In the genomic region with DNA sequence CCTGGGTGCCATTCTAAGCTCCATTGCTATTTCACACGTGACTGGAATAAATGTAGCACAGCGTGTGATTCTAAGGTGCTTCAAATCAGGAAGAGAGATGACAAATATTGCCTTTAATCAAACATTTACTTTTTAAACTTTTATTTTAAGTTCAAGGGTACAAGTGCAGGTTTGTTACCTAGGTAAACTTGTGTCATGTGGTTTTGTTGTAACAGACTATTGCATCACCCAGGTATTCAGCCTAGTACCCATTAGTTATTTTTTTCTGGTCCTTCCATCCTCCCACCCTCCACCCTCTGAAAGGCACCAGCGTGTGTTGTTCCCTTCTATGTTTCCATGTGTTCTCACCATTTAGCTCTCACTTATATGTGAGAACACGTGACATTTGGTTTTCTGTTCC, we compare ENCODE assay signal across 1 cellular context.
A peak's percentile ranks its signal among the peaks of the same experiment; 100 is the strongest.
TF ChIP-seq lines count a peak whose summit lies in the region.

No MANE protein-coding gene starts in this region.

TF ChIP-seq in HepG2, 621 proteins besides CTCF, POLR2A, EP300 and RAD21 (continued from another document and continues in another):
- TF ChIP-seq, protein P1, sequence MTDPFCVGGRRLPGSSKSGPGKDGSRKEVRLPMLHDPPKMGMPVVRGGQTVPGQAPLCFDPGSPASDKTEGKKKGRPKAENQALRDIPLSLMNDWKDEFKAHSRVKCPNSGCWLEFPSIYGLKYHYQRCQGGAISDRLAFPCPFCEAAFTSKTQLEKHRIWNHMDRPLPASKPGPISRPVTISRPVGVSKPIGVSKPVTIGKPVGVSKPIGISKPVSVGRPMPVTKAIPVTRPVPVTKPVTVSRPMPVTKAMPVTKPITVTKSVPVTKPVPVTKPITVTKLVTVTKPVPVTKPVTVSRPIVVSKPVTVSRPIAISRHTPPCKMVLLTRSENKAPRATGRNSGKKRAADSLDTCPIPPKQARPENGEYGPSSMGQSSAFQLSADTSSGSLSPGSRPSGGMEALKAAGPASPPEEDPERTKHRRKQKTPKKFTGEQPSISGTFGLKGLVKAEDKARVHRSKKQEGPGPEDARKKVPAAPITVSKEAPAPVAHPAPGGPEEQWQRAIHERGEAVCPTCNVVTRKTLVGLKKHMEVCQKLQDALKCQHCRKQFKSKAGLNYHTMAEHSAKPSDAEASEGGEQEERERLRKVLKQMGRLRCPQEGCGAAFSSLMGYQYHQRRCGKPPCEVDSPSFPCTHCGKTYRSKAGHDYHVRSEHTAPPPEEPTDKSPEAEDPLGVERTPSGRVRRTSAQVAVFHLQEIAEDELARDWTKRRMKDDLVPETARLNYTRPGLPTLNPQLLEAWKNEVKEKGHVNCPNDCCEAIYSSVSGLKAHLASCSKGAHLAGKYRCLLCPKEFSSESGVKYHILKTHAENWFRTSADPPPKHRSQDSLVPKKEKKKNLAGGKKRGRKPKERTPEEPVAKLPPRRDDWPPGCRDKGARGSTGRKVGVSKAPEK (CRISPR knock-in tag; IDR thresholded peaks at IDR 0.05; ENCODE audit: borderline replicate concordance) = no peak
- TF ChIP-seq TBX2 (CRISPR knock-in tag; IDR thresholded peaks at IDR 0.05; ENCODE audit: borderline replicate concordance) = no peak
- TF ChIP-seq, protein P2, sequence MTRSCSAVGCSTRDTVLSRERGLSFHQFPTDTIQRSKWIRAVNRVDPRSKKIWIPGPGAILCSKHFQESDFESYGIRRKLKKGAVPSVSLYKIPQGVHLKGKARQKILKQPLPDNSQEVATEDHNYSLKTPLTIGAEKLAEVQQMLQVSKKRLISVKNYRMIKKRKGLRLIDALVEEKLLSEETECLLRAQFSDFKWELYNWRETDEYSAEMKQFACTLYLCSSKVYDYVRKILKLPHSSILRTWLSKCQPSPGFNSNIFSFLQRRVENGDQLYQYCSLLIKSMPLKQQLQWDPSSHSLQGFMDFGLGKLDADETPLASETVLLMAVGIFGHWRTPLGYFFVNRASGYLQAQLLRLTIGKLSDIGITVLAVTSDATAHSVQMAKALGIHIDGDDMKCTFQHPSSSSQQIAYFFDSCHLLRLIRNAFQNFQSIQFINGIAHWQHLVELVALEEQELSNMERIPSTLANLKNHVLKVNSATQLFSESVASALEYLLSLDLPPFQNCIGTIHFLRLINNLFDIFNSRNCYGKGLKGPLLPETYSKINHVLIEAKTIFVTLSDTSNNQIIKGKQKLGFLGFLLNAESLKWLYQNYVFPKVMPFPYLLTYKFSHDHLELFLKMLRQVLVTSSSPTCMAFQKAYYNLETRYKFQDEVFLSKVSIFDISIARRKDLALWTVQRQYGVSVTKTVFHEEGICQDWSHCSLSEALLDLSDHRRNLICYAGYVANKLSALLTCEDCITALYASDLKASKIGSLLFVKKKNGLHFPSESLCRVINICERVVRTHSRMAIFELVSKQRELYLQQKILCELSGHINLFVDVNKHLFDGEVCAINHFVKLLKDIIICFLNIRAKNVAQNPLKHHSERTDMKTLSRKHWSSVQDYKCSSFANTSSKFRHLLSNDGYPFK (CRISPR knock-in tag; IDR thresholded peaks at IDR 0.05; ENCODE audit: borderline replicate concordance) = no peak
- TF ChIP-seq ATM (IDR thresholded peaks at IDR 0.05; ENCODE audit: borderline replicate concordance) = no peak
- TF ChIP-seq, protein P3, sequence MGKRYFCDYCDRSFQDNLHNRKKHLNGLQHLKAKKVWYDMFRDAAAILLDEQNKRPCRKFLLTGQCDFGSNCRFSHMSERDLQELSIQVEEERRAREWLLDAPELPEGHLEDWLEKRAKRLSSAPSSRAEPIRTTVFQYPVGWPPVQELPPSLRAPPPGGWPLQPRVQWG (CRISPR knock-in tag; IDR thresholded peaks at IDR 0.05; ENCODE audit: borderline replicate concordance, low read depth) = no peak
- no peak for TF ChIP-seq NRL (CRISPR knock-in tag; IDR thresholded peaks at IDR 0.05; ENCODE audit: borderline replicate concordance)
- no peak for TF ChIP-seq PPARG (CRISPR knock-in tag; conservative IDR thresholded peaks at IDR 0.05)
- TF ChIP-seq HDAC1 (CRISPR knock-in tag; IDR thresholded peaks at IDR 0.05) = 0 out of 2 replicates have a peak, but pooled peaks have one; percentile 22
- TF ChIP-seq GABPA (IDR thresholded peaks at IDR 0.05; ENCODE audit: low read depth, low read length) = no peak
- no peak for TF ChIP-seq GABPA (CRISPR knock-in tag; IDR thresholded peaks at IDR 0.05; ENCODE audit: low read depth)
- TF ChIP-seq SOX6 (IDR thresholded peaks at IDR 0.05) = no peak
- no peak for TF ChIP-seq SOX6 (CRISPR knock-in tag; IDR thresholded peaks at IDR 0.05)
- TF ChIP-seq, protein P4, sequence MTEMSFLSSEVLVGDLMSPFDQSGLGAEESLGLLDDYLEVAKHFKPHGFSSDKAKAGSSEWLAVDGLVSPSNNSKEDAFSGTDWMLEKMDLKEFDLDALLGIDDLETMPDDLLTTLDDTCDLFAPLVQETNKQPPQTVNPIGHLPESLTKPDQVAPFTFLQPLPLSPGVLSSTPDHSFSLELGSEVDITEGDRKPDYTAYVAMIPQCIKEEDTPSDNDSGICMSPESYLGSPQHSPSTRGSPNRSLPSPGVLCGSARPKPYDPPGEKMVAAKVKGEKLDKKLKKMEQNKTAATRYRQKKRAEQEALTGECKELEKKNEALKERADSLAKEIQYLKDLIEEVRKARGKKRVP (CRISPR knock-in tag; IDR thresholded peaks at IDR 0.05) = peak in 1 of 2 experiments; percentile 87; a peak in 2 of 4 replicates
- 0 out of 2 replicates have a peak, but pooled peaks have one; percentile 10 for TF ChIP-seq ELF3 (CRISPR knock-in tag; IDR thresholded peaks at IDR 0.05)
- no peak for TF ChIP-seq ZNF547 (CRISPR knock-in tag; IDR thresholded peaks at IDR 0.05)
- TF ChIP-seq CCAR2 (optimal IDR thresholded peaks at IDR 0.05; ENCODE audit: low read depth, low read length) = no peak
- no peak for TF ChIP-seq SIX4 (CRISPR knock-in tag; IDR thresholded peaks at IDR 0.05)
- TF ChIP-seq, protein P5, sequence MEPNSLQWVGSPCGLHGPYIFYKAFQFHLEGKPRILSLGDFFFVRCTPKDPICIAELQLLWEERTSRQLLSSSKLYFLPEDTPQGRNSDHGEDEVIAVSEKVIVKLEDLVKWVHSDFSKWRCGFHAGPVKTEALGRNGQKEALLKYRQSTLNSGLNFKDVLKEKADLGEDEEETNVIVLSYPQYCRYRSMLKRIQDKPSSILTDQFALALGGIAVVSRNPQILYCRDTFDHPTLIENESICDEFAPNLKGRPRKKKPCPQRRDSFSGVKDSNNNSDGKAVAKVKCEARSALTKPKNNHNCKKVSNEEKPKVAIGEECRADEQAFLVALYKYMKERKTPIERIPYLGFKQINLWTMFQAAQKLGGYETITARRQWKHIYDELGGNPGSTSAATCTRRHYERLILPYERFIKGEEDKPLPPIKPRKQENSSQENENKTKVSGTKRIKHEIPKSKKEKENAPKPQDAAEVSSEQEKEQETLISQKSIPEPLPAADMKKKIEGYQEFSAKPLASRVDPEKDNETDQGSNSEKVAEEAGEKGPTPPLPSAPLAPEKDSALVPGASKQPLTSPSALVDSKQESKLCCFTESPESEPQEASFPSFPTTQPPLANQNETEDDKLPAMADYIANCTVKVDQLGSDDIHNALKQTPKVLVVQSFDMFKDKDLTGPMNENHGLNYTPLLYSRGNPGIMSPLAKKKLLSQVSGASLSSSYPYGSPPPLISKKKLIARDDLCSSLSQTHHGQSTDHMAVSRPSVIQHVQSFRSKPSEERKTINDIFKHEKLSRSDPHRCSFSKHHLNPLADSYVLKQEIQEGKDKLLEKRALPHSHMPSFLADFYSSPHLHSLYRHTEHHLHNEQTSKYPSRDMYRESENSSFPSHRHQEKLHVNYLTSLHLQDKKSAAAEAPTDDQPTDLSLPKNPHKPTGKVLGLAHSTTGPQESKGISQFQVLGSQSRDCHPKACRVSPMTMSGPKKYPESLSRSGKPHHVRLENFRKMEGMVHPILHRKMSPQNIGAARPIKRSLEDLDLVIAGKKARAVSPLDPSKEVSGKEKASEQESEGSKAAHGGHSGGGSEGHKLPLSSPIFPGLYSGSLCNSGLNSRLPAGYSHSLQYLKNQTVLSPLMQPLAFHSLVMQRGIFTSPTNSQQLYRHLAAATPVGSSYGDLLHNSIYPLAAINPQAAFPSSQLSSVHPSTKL (CRISPR knock-in tag; IDR thresholded peaks at IDR 0.05) = peak; percentile 52; the same call in 1 of the 2 replicates
- no peak for TF ChIP-seq ZNF451 (CRISPR knock-in tag; IDR thresholded peaks at IDR 0.05)
- peak; percentile 74; the same call in 1 of the 2 replicates for TF ChIP-seq CEBPB (IDR thresholded peaks at IDR 0.05; ENCODE audit: borderline replicate concordance, low read depth, low read length)
- TF ChIP-seq ZNF468 (CRISPR knock-in tag; IDR thresholded peaks at IDR 0.05) = no peak
- TF ChIP-seq PLRG1 (conservative IDR thresholded peaks at IDR 0.05) = no peak
- TF ChIP-seq ZNF891 (CRISPR knock-in tag; IDR thresholded peaks at IDR 0.05) = no peak
- TF ChIP-seq SMC3 (IDR thresholded peaks at IDR 0.05; ENCODE audit: low read length) = no peak
- TF ChIP-seq, protein P6, sequence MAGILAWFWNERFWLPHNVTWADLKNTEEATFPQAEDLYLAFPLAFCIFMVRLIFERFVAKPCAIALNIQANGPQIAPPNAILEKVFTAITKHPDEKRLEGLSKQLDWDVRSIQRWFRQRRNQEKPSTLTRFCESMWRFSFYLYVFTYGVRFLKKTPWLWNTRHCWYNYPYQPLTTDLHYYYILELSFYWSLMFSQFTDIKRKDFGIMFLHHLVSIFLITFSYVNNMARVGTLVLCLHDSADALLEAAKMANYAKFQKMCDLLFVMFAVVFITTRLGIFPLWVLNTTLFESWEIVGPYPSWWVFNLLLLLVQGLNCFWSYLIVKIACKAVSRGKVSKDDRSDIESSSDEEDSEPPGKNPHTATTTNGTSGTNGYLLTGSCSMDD (CRISPR knock-in tag; IDR thresholded peaks at IDR 0.05) = no peak
- TF ChIP-seq, protein P7, sequence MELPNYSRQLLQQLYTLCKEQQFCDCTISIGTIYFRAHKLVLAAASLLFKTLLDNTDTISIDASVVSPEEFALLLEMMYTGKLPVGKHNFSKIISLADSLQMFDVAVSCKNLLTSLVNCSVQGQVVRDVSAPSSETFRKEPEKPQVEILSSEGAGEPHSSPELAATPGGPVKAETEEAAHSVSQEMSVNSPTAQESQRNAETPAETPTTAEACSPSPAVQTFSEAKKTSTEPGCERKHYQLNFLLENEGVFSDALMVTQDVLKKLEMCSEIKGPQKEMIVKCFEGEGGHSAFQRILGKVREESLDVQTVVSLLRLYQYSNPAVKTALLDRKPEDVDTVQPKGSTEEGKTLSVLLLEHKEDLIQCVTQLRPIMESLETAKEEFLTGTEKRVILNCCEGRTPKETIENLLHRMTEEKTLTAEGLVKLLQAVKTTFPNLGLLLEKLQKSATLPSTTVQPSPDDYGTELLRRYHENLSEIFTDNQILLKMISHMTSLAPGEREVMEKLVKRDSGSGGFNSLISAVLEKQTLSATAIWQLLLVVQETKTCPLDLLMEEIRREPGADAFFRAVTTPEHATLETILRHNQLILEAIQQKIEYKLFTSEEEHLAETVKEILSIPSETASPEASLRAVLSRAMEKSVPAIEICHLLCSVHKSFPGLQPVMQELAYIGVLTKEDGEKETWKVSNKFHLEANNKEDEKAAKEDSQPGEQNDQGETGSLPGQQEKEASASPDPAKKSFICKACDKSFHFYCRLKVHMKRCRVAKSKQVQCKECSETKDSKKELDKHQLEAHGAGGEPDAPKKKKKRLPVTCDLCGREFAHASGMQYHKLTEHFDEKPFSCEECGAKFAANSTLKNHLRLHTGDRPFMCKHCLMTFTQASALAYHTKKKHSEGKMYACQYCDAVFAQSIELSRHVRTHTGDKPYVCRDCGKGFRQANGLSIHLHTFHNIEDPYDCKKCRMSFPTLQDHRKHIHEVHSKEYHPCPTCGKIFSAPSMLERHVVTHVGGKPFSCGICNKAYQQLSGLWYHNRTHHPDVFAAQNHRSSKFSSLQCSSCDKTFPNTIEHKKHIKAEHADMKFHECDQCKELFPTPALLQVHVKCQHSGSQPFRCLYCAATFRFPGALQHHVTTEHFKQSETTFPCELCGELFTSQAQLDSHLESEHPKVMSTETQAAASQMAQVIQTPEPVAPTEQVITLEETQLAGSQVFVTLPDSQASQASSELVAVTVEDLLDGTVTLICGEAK (IDR thresholded peaks at IDR 0.05) = no peak
- TF ChIP-seq, protein P7 (CRISPR knock-in tag; IDR thresholded peaks at IDR 0.05) = no peak
- no peak for TF ChIP-seq EED (CRISPR knock-in tag; IDR thresholded peaks at IDR 0.05)
- no peak for TF ChIP-seq DPF2 (CRISPR knock-in tag; IDR thresholded peaks at IDR 0.05; ENCODE audit: borderline replicate concordance, low read depth)
- no peak for TF ChIP-seq MIER3 (CRISPR knock-in tag; IDR thresholded peaks at IDR 0.05; ENCODE audit: borderline replicate concordance)
- TF ChIP-seq CBX2 (IDR thresholded peaks at IDR 0.05; ENCODE audit: low read depth, low read length) = no peak
- no peak for TF ChIP-seq CBX2 (CRISPR knock-in tag; IDR thresholded peaks at IDR 0.05; ENCODE audit: low read depth)
- TF ChIP-seq, protein P8, sequence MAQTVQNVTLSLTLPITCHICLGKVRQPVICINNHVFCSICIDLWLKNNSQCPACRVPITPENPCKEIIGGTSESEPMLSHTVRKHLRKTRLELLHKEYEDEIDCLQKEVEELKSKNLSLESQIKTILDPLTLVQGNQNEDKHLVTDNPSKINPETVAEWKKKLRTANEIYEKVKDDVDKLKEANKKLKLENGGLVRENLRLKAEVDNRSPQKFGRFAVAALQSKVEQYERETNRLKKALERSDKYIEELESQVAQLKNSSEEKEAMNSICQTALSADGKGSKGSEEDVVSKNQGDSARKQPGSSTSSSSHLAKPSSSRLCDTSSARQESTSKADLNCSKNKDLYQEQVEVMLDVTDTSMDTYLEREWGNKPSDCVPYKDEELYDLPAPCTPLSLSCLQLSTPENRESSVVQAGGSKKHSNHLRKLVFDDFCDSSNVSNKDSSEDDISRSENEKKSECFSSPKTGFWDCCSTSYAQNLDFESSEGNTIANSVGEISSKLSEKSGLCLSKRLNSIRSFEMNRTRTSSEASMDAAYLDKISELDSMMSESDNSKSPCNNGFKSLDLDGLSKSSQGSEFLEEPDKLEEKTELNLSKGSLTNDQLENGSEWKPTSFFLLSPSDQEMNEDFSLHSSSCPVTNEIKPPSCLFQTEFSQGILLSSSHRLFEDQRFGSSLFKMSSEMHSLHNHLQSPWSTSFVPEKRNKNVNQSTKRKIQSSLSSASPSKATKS (CRISPR knock-in tag; IDR thresholded peaks at IDR 0.05) = no peak
